ENCODE assay signal across 8 cellular contexts in genomic region chr16:31873556-31874353, GRCh38. TPM values are rescaled to one million over a fixed set of nuclear protein-coding genes. Genes with fewer than 3 reads are reported as not detected.
A peak's percentile ranks its signal among the peaks of the same experiment; 100 is the strongest.
DNase-seq lines count a peak whose midpoint lies in the region; ATAC-seq lines count a peak whose summit lies in the region.

TSS of gene ZNF267 (plus strand) at chr16:31873807. CDS start at chr16:31873967, 160 bp downstream.

- H3K27ac Mint-ChIP-seq in CD4-positive, alpha-beta memory T cell: peak within 1 kb of the TSS; percentile 87 to 99 (median 98)
- peak within 1 kb of the TSS; percentile 93 for H3K27ac Mint-ChIP-seq in activated CD8-positive, alpha-beta memory T cell treated with anti-CD3 and anti-CD28 coated beads, Interleukin-2, amount 10 ng/mL, durations not matched to agents 7 days and 5 days

- peak within 1 kb of the TSS; percentile 95 for H3K9ac ChIP-seq in endocrine pancreas (ENCODE audit: control insufficient read depth, insufficient read depth, low read length)

- H3K27me3 Mint-ChIP-seq in CD4-positive, alpha-beta memory T cell: no peaks in the 10 kb centered on the region
- H3K27me3 Mint-ChIP-seq in activated CD8-positive, alpha-beta memory T cell treated with anti-CD3 and anti-CD28 coated beads, Interleukin-2, amount 10 ng/mL, durations not matched to agents 7 days and 5 days: no peaks in the 10 kb centered on the region

- no peaks in the 10 kb centered on the region for H3K9me3 Mint-ChIP-seq in CD4-positive, alpha-beta memory T cell
- H3K9me3 Mint-ChIP-seq in activated CD8-positive, alpha-beta memory T cell treated with anti-CD3 and anti-CD28 coated beads, Interleukin-2, amount 10 ng/mL, durations not matched to agents 7 days and 5 days (ENCODE audit: low read depth): peaks cover 7% of the 10 kb centered on the region

- H3K36me3 ChIP-seq in CD4-positive, alpha-beta memory T cell (ENCODE audit: insufficient read depth, low read length): no peaks in the 10 kb centered on the region
- H3K36me3 ChIP-seq in endocrine pancreas (ENCODE audit: control insufficient read depth, insufficient read depth, low read length): no peaks in the 10 kb centered on the region
- peaks cover 24% of the 10 kb centered on the region for H3K36me3 ChIP-seq in mesodermal cell (ENCODE audit: control insufficient read depth, insufficient read depth, low read length)

- WGBS in mesodermal cell (ENCODE audit: insufficient coverage in 2 of 2), 2 experiments: 0% methylated on average over 46 to 51 of the region's 57 CpGs

- no peaks in the 10 kb centered on the region for H3K27me3 ChIP-seq in CD4-positive, alpha-beta memory T cell (ENCODE audit: insufficient read depth, low read length)
- H3K27me3 ChIP-seq in endocrine pancreas (ENCODE audit: control insufficient read depth, insufficient read depth, low read length): no peaks in the 10 kb centered on the region

- POLR2A ChIA-PET in CD4-positive, alpha-beta memory T cell (lab: Charles Lee; ENCODE audit: partially characterized antibody): interaction anchor here (0.7 to 2.8 kb wide), 14 partner anchors 9 to 800 kb away, joined by 3 to 20 read pairs (median 6); partner anchors contain the start of genes ARMC5, FUS, KAT8 and RUSF1

- peak within 1 kb of the TSS; percentile 97 for H3K27ac ChIP-seq in CD4-positive, alpha-beta memory T cell (ENCODE audit: low read depth, low read length)
- peak within 1 kb of the TSS; percentile 96 for H3K27ac ChIP-seq in mesodermal cell (ENCODE audit: low read depth, low read length, severe bottlenecking)

- peak; percentile 93 to 96 (median 94) for DNase-seq in CD4-positive, alpha-beta memory T cell
- DNase-seq in HPDE6-E6E7 (ENCODE audit: extremely low spot score) (peak; percentile 67), NOMO-1 (lab: John Stamatoyannopoulos, UW; ENCODE audit: unreplicated experiment in 2 of 2) (peak; percentile 80 to 85)
- peak; percentile 96 for DNase-seq in activated CD8-positive, alpha-beta memory T cell treated with anti-CD3 and anti-CD28 coated beads, Interleukin-2, amount 10 ng/mL, durations not matched to agents 7 days and 5 days
- DNase-seq in stimulated activated CD8-positive, alpha-beta memory T cell treated with anti-CD3 and anti-CD28 coated beads, Interleukin-15, amount 100 ng/mL, for 4 hours (ENCODE audit: low read depth in 2 of 2): peak; percentile 81 to 91

- H3K4me1 ChIP-seq in CD4-positive, alpha-beta memory T cell (ENCODE audit: insufficient read depth, low read length): peaks cover 85% of the 10 kb centered on the region
- peaks cover 11% of the 10 kb centered on the region for H3K4me1 ChIP-seq in endocrine pancreas (ENCODE audit: control insufficient read depth, insufficient read depth, low read length)
- H3K4me1 ChIP-seq in mesodermal cell (ENCODE audit: control insufficient read depth, insufficient read depth, low read length, poor library complexity, severe bottlenecking): peaks cover 30% of the 10 kb centered on the region

- ATAC-seq in GM19463 (IDR thresholded peaks at IDR 0.05; ENCODE audit: unreplicated experiment): peak; percentile 35
- ATAC-seq in activated CD8-positive, alpha-beta memory T cell treated with anti-CD3 and anti-CD28 coated beads, Interleukin-2, amount 10 ng/mL, durations not matched to agents 7 days and 5 days: peak; percentile 74

- H3K36me3 Mint-ChIP-seq in CD4-positive, alpha-beta memory T cell: peaks cover 10 to 37% of the 10 kb centered on the region in 2 donors
- H3K36me3 Mint-ChIP-seq in activated CD8-positive, alpha-beta memory T cell treated with anti-CD3 and anti-CD28 coated beads, Interleukin-2, amount 10 ng/mL, durations not matched to agents 7 days and 5 days: peaks cover 64% of the 10 kb centered on the region

- peaks cover 60 to 89% (median 70%) of the 10 kb centered on the region in 4 donors for H3K4me1 Mint-ChIP-seq in CD4-positive, alpha-beta memory T cell
- H3K4me1 Mint-ChIP-seq in activated CD8-positive, alpha-beta memory T cell treated with anti-CD3 and anti-CD28 coated beads, Interleukin-2, amount 10 ng/mL, durations not matched to agents 7 days and 5 days: peaks cover 81% of the 10 kb centered on the region

- intact Hi-C loops in CD4-positive, alpha-beta memory T cell (cut with micrococcal nuclease): no loop called here

- CTCF ChIA-PET in CD4-positive, alpha-beta memory T cell (lab: Charles Lee; ENCODE audit: partially characterized antibody): interaction anchor here (0.6 to 3.6 kb wide), 10 partner anchors 8 to 418 kb away, joined by 3 to 18 read pairs (median 4); partner anchors contain the start of gene ARMC5
- CTCF ChIA-PET in activated CD8-positive, alpha-beta memory T cell treated with anti-CD3 and anti-CD28 coated beads, Interleukin-2, amount 10 ng/mL, durations not matched to agents 7 days and 5 days (lab: Charles Lee): interaction anchor here (0.8 to 3.6 kb wide), 8 partner anchors 15 to 693 kb away, joined by 3 to 19 read pairs (median 4); partner anchors contain the start of genes ARMC5 and RUSF1

- peak within 1 kb of the TSS; percentile 94 to 98 (median 96) for H3K4me3 Mint-ChIP-seq in CD4-positive, alpha-beta memory T cell
- peak within 1 kb of the TSS; percentile 82 for H3K4me3 Mint-ChIP-seq in activated CD8-positive, alpha-beta memory T cell treated with anti-CD3 and anti-CD28 coated beads, Interleukin-2, amount 10 ng/mL, durations not matched to agents 7 days and 5 days

- H3K9me3 ChIP-seq in CD4-positive, alpha-beta memory T cell (ENCODE audit: control insufficient read depth in 1 of 2, low read length in 2 of 2): no peaks in the 10 kb centered on the region
- H3K9me3 ChIP-seq in endocrine pancreas (ENCODE audit: control insufficient read depth, low read length): no peaks in the 10 kb centered on the region
- H3K9me3 ChIP-seq in mesodermal cell (ENCODE audit: control insufficient read depth, low read length): no peaks in the 10 kb centered on the region

- H3K4me3 ChIP-seq in CD4-positive, alpha-beta memory T cell (ENCODE audit: low read length in 2 of 2): peak within 1 kb of the TSS; percentile 79 to 82
- H3K4me3 ChIP-seq in endocrine pancreas (ENCODE audit: control insufficient read depth, insufficient read depth, low read length) (peak within 1 kb of the TSS; percentile 96), mesodermal cell (ENCODE audit: extremely low read depth, insufficient read depth, low read length, poor library complexity, severe bottlenecking) (peak within 1 kb of the TSS; percentile 90)

RNA-seq across cellular contexts. Expression of gene ZNF267, which starts in this region (rescaled TPM):
- total RNA-seq in CD4-positive, alpha-beta memory T cell: 10 to 100 TPM; 47.4 to 51.9 TPM
- polyA plus RNA-seq in CD4-positive, alpha-beta memory T cell: 10 to 100 TPM; 12.4 to 17.3 TPM
- 10 to 100 TPM; 54.1 to 64.1 TPM for total RNA-seq in activated CD8-positive, alpha-beta memory T cell treated with anti-CD3 and anti-CD28 coated beads, Interleukin-2, amount 10 ng/mL, durations not matched to agents 7 days and 5 days
- polyA plus RNA-seq in mesodermal cell (2013, experiment 1 of 2): 9.8 TPM
- polyA plus RNA-seq in mesodermal cell (2013, experiment 2 of 2): 12.9 TPM

Comparison
In these comparisons a context has a peak if more than half of its experiments do, and no peak if none do; other contexts are left out.
1. Peak in every context shown above with its lines: DNase-seq, ATAC-seq, H3K4me3 ChIP-seq and H3K27ac ChIP-seq.